In genomic region chr18:12238861-12239260, GRCh38 we compare ENCODE assay signal across 25 cellular contexts. TPM values are rescaled to one million over a fixed set of nuclear protein-coding genes. Genes with fewer than 3 reads are reported as not detected.
A peak's percentile ranks its signal among the peaks of the same experiment; 100 is the strongest.
DNase-seq lines count a peak whose midpoint lies in the region; ATAC-seq and TF ChIP-seq lines count a peak whose summit lies in the region.
"Had no signal": no experiment of that assay in that cellular context is flagged by ENCODE, and none has a peak within 500 bp of the region (broad histone marks: within the 10 kb centered on the region; RNA-seq: fewer than 3 reads in every experiment).

No MANE protein-coding gene starts in this region.

- DNase-seq in MCF 10A (ENCODE audit: unreplicated experiment) (peak; percentile 30), breast epithelium (ENCODE audit: low spot score in 2 of 2) (no peak), mammary epithelial cell (no peak), iris pigment epithelial cell (ENCODE audit: low read depth) (peak; percentile 19), medulla oblongata (ENCODE audit: extremely low spot score) (no peak), NCI-H2081 treated with DMSO at 0.1 percent for 48 hours (lab: John Stamatoyannopoulos, UW) (no peak), T-helper 9 cell (no peak)
- DNase-seq: 8988T; activated CD4-positive, alpha-beta T cell treated with anti-CD3 and anti-CD28 coated beads for 48 hours; DMS53; immature natural killer cell; left ventricle myocardium inferior; mucosa of descending colon; NCI-H510A treated with DMSO at 0.1 percent for 48 hours; T-helper 17 cell; tibial artery had no signal

- TF ChIP-seq CTCF in MCF 10A (IDR thresholded peaks at IDR 0.05; ENCODE audit: unreplicated experiment) (no peak), breast epithelium (IDR thresholded peaks at IDR 0.05) (no peak), mammary epithelial cell (conservative IDR thresholded peaks at IDR 0.05 in 1 of 2, IDR thresholded peaks at IDR 0.05 in 1 of 2; ENCODE audit: extremely low read depth in 1 of 2, insufficient read depth in 1 of 2, low read depth in 1 of 2, low read length in 2 of 2) (no peak), gastroesophageal sphincter (IDR thresholded peaks at IDR 0.05) (no peak)

- no peak overlapping the region for H3K4me2 ChIP-seq in mammary epithelial cell (ENCODE audit: insufficient read depth, low read depth, low read length)
- H3K4me2 ChIP-seq: hepatocyte had no signal

- H3K4me1 Mint-ChIP-seq in MCF 10A (ENCODE audit: insufficient read depth, unreplicated experiment), result peaks cover 7% of the 10 kb centered on the region
- H3K4me1 Mint-ChIP-seq: brain; immature natural killer cell; stimulated activated effector memory CD8-positive, alpha-beta T cell treated with anti-CD3 and anti-CD28 coated beads, Interleukin-12 subunit alpha, Interleukin-12 subunit beta, amount 100 ng/mL, for 72 hours had no signal

- TF ChIP-seq POLR2A in breast epithelium (IDR thresholded peaks at IDR 0.05) (no peak), gastroesophageal sphincter (IDR thresholded peaks at IDR 0.05) (no peak)

- no peak overlapping the region for H3K4me3 Mint-ChIP-seq in MCF 10A (ENCODE audit: unreplicated experiment)
- H3K4me3 Mint-ChIP-seq: activated naive CD8-positive, alpha-beta T cell; brain; immature natural killer cell; stimulated activated effector memory CD8-positive, alpha-beta T cell treated with anti-CD3 and anti-CD28 coated beads, Interleukin-12 subunit alpha, Interleukin-12 subunit beta, amount 100 ng/mL, for 72 hours; T-helper 17 cell had no signal

- no peak overlapping the region for H3K27ac Mint-ChIP-seq in MCF 10A (ENCODE audit: low read depth, unreplicated experiment)
- H3K27ac Mint-ChIP-seq: activated naive CD8-positive, alpha-beta T cell; brain; immature natural killer cell; stimulated activated effector memory CD8-positive, alpha-beta T cell treated with anti-CD3 and anti-CD28 coated beads, Interleukin-12 subunit alpha, Interleukin-12 subunit beta, amount 100 ng/mL, for 72 hours; T-helper 17 cell had no signal

- no peaks in the 10 kb centered on the region for H3K36me3 ChIP-seq in breast epithelium
- no peaks in the 10 kb centered on the region for H3K36me3 ChIP-seq in mammary epithelial cell (ENCODE audit: insufficient read depth, low read length)
- no peaks in the 10 kb centered on the region for H3K36me3 ChIP-seq in gastroesophageal sphincter
- H3K36me3 ChIP-seq: left ventricle myocardium inferior, tibial artery had no signal

- H2AFZ ChIP-seq in mammary epithelial cell (ENCODE audit: low read depth, low read length), result peak overlapping the region; percentile 7
- H2AFZ ChIP-seq: hepatocyte had no signal

- BruUV-seq in MCF 10A (replicated peaks; lab: Mats Ljungman, UMichigan) (no TSS peak), mammary epithelial cell (replicated peaks; lab: Mats Ljungman, UMichigan) (no TSS peak)

- WGBS in mammary epithelial cell (ENCODE audit: low coverage, missing lambda C conversion rate), result 73% methylated on average over 2 of the region's 2 CpGs
- 20 to 48% methylated on average over 2 of the region's 2 CpGs for WGBS in gastroesophageal sphincter (ENCODE audit: low coverage in 1 of 2), 2 donors

- in situ Hi-C loops in mammary epithelial cell (cut with MboI; ENCODE audit: low sequenced_read_pairs in 2 of 2), result no loop called here

- no peaks in the 10 kb centered on the region for H3K9me3 Mint-ChIP-seq in MCF 10A (ENCODE audit: unreplicated experiment)
- H3K9me3 Mint-ChIP-seq: immature natural killer cell; stimulated activated effector memory CD8-positive, alpha-beta T cell treated with anti-CD3 and anti-CD28 coated beads, Interleukin-12 subunit alpha, Interleukin-12 subunit beta, amount 100 ng/mL, for 72 hours had no signal

- no peak for TF ChIP-seq EP300 in gastroesophageal sphincter (IDR thresholded peaks at IDR 0.05)

- no peak for ATAC-seq in gastroesophageal sphincter
- ATAC-seq: foreskin keratinocyte; mucosa of descending colon; stimulated activated effector memory CD8-positive, alpha-beta T cell treated with anti-CD3 and anti-CD28 coated beads, Interleukin-12 subunit alpha, Interleukin-12 subunit beta, amount 100 ng/mL, for 72 hours; T-helper 17 cell had no signal

- H4K20me1 ChIP-seq in mammary epithelial cell (ENCODE audit: insufficient read depth, low read length), result no peaks in the 10 kb centered on the region

- POLR2A ChIA-PET in MCF 10A (lab: Yijun Ruan, JAX), result interaction anchor here (0.8 kb wide), 1 partner anchor 40 kb away, joined by 3 read pairs; no protein-coding TSS in a partner anchor

- H3K4me3 ChIP-seq in breast epithelium, result no peak overlapping the region
- H3K4me3 ChIP-seq in mammary epithelial cell (replicated peaks in 1 of 3; ENCODE audit: insufficient read depth in 1 of 3, low read depth in 2 of 3, low read length in 3 of 3), result no peak overlapping the region
- H3K4me3 ChIP-seq in gastroesophageal sphincter, result no peak overlapping the region
- H3K4me3 ChIP-seq: coronary artery, hepatocyte, left ventricle myocardium inferior, mucosa of descending colon, tibial artery had no signal

- dilution Hi-C loops in mammary epithelial cell (cut with HindIII; ENCODE audit: low sequenced_read_pairs), result no loop called here

- CTCF ChIA-PET in MCF 10A (lab: Yijun Ruan, JAX) (interaction anchor here (0.6 to 4.6 kb wide), 10 partner anchors 9 to 169 kb away, joined by 3 to 30 read pairs (median 4); partner anchors contain the start of gene ANKRD62), mammary epithelial cell (lab: Charles Lee; ENCODE audit: low non-redundant PET) (no interaction called here)

- H3K27me3 Mint-ChIP-seq in MCF 10A (ENCODE audit: insufficient read depth, unreplicated experiment), result peaks cover 25% of the 10 kb centered on the region

- H3K4me1 ChIP-seq in breast epithelium, result no peaks in the 10 kb centered on the region
- no peaks in the 10 kb centered on the region for H3K4me1 ChIP-seq in mammary epithelial cell (ENCODE audit: insufficient read depth, low read length)
- H3K4me1 ChIP-seq in gastroesophageal sphincter, result peaks cover 0 to 8% (median 0%) of the 10 kb centered on the region in 3 donors
- H3K4me1 ChIP-seq: foreskin keratinocyte had no signal

- H3K27me3 ChIP-seq in breast epithelium (peaks cover 0 to 3% of the 10 kb centered on the region in 2 donors), mammary epithelial cell (ENCODE audit: insufficient read depth, low read length) (no peaks in the 10 kb centered on the region), gastroesophageal sphincter (peaks cover 12% of the 10 kb centered on the region)

- no peak overlapping the region for H3K9ac ChIP-seq in mammary epithelial cell (ENCODE audit: insufficient read depth, low read length)

- H3K27ac ChIP-seq in breast epithelium (no peak overlapping the region), mammary epithelial cell (ENCODE audit: insufficient read depth, low read depth, low read length) (no peak overlapping the region), gastroesophageal sphincter (no peak overlapping the region)
- H3K27ac ChIP-seq: coronary artery, foreskin keratinocyte, hepatocyte, left ventricle myocardium inferior had no signal

- no peaks in the 10 kb centered on the region for H3K36me3 Mint-ChIP-seq in MCF 10A (ENCODE audit: insufficient read depth, unreplicated experiment)
- H3K36me3 Mint-ChIP-seq: activated naive CD8-positive, alpha-beta T cell; brain; immature natural killer cell; stimulated activated effector memory CD8-positive, alpha-beta T cell treated with anti-CD3 and anti-CD28 coated beads, Interleukin-12 subunit alpha, Interleukin-12 subunit beta, amount 100 ng/mL, for 72 hours had no signal

- no peaks in the 10 kb centered on the region for H3K9me3 ChIP-seq in breast epithelium
- no peaks in the 10 kb centered on the region for H3K9me3 ChIP-seq in mammary epithelial cell (replicated peaks; ENCODE audit: insufficient read depth, low read length)
- H3K9me3 ChIP-seq in gastroesophageal sphincter, result no peaks in the 10 kb centered on the region
- H3K9me3 ChIP-seq: left ventricle myocardium inferior, mucosa of descending colon, tibial artery had no signal

- no peaks in the 10 kb centered on the region for H3K79me2 ChIP-seq in mammary epithelial cell (ENCODE audit: insufficient read depth, low read length)
- H3K79me2 ChIP-seq: hepatocyte had no signal

- intact Hi-C loops in MCF 10A (cut with micrococcal nuclease), result no loop called here
- intact Hi-C loops in breast epithelium (cut with DNase I; ENCODE audit: low total_unique reads), result loop anchor here (10.0 kb wide), 1 partner anchor 214 kb away; no protein-coding TSS in a partner anchor
- intact Hi-C loops in mammary epithelial cell (cut with micrococcal nuclease), result no loop called here

RNA-seq across cellular contexts. Expression of gene CIDEA, which starts 15.3 kb away (rescaled TPM):
- total RNA-seq in MCF 10A (2022), result not detected in 2 replicates
- total RNA-seq in breast epithelium, result 100 to 1,000 TPM in 1 of 3 donors, 10 to 100 TPM in 2; 32.4 to 461 (median 68.6) TPM
- total RNA-seq in mammary epithelial cell, result 1 to 10 TPM in 1 of 2 donors, under 1 TPM in 1; 0.94 to 1.3 TPM
- 4.9 TPM for polyA plus RNA-seq in mammary epithelial cell
- polyA minus RNA-seq in mammary epithelial cell, result 15.5 TPM
- 1 to 10 TPM in 1 of 4 donors, under 1 TPM in 2, not detected in 1; 0.31 to 5.1 (median 0.59) TPM for total RNA-seq in gastroesophageal sphincter
- total RNA-seq: hepatocyte, SK-MEL-5, T-helper 17 cell had no signal
- polyA plus RNA-seq: hepatocyte, immature natural killer cell, neural cell had no signal

Comparison
In these comparisons a context has a peak if more than half of its experiments do, and no peak if none do; other contexts are left out.
1. DNase-seq: peak in MCF 10A (single experiment) and iris pigment epithelial cell (single experiment); none in breast epithelium (0 of 2), mammary epithelial cell (single experiment), medulla oblongata (single experiment), NCI-H2081 treated with DMSO at 0.1 percent for 48 hours (single experiment) and T-helper 9 cell (single experiment).
2. RNA of gene CIDEA, which starts 15.3 kb away (total RNA-seq): 32.4 to 461 TPM in breast epithelium; 0.94 to 1.3 TPM in mammary epithelial cell, 0.31 to 5.1 TPM in gastroesophageal sphincter and not detected in MCF 10A; every median in the first group is over 4 times any median in the second.